8 cellular contexts compared by ENCODE assay signal in genomic region chr20:25858495-25859425, GRCh38.
DNase-seq lines count a peak whose midpoint lies in the region; ATAC-seq and FAIRE-seq lines count a peak whose summit lies in the region.

No MANE protein-coding gene starts in this region.

- DNase-seq in activated CD4-positive, alpha-beta T cell treated with anti-CD3 and anti-CD28 coated beads, Interleukin-2, amount 10 ng/mL, durations not matched to agents 24 days and 14 days = peak; percentile 62
- no peak for DNase-seq in activated CD4-positive, alpha-beta T cell treated with anti-CD3 and anti-CD28 coated beads for 48 hours
- DNase-seq in NCI-H748 treated with DMSO at 0.1 percent for 48 hours (lab: John Stamatoyannopoulos, UW) = peak; percentile 41
- peak; percentile 10 for DNase-seq in inferior parietal cortex (ENCODE audit: extremely low spot score)
- no peak for DNase-seq in stimulated activated naive B cell treated with anti-CD40 and anti-IgM and Interleukin-4, amounts not matched to agents 10 μg/mL and 1 μg/mL and 100 μg/mL, for 72 hours
- DNase-seq in small intestine = no peak
- no peak for DNase-seq in DMS 273 treated with DMSO at 0.1 percent for 48 hours (lab: John Stamatoyannopoulos, UW)
- no peak for DNase-seq in effector memory CD4-positive, alpha-beta T cell

- no peaks in the 10 kb centered on the region for H3K36me3 ChIP-seq in small intestine (ENCODE audit: control insufficient read depth in 2 of 2, insufficient read depth in 2 of 2, low read length in 2 of 2)
- no peaks in the 10 kb centered on the region for H3K36me3 ChIP-seq in effector memory CD4-positive, alpha-beta T cell (ENCODE audit: control insufficient read depth, insufficient read depth, low read length)

- no peak overlapping the region for H3K4me3 ChIP-seq in small intestine (ENCODE audit: low read depth in 1 of 2, low read length in 2 of 2)
- H3K4me3 ChIP-seq in effector memory CD4-positive, alpha-beta T cell (ENCODE audit: insufficient read depth, low read depth, low read length, poor library complexity, severe bottlenecking) = no peak overlapping the region

- intact Hi-C loops in activated CD4-positive, alpha-beta T cell treated with anti-CD3 and anti-CD28 coated beads, Interleukin-2, amount 10 ng/mL, durations not matched to agents 24 days and 14 days (cut with micrococcal nuclease) = no loop called here

- peaks cover 44% of the 10 kb centered on the region for H3K4me1 Mint-ChIP-seq in activated CD4-positive, alpha-beta T cell treated with anti-CD3 and anti-CD28 coated beads, Interleukin-2, amount 10 ng/mL, durations not matched to agents 24 days and 14 days
- H3K4me1 Mint-ChIP-seq in stimulated activated naive B cell treated with anti-CD40 and anti-IgM and Interleukin-4, amounts not matched to agents 10 μg/mL and 1 μg/mL and 100 μg/mL, for 72 hours = peaks cover 35 to 61% of the 10 kb centered on the region in 2 donors

- H3K27me3 ChIP-seq in small intestine (ENCODE audit: control insufficient read depth in 2 of 2, insufficient read depth in 2 of 2, low read length in 2 of 2) = peaks cover 1 to 14% of the 10 kb centered on the region in 2 donors
- peaks cover 37% of the 10 kb centered on the region for H3K27me3 ChIP-seq in effector memory CD4-positive, alpha-beta T cell (replicated peaks; ENCODE audit: control insufficient read depth, insufficient read depth, low read length, poor library complexity, severe bottlenecking)

- ATAC-seq in stimulated activated naive B cell treated with anti-CD40 and anti-IgM and Interleukin-4, amounts not matched to agents 10 μg/mL and 1 μg/mL and 100 μg/mL, for 72 hours (replicated peaks) = peak in 1 of 2 donors; percentile 44

- peaks cover 59% of the 10 kb centered on the region for H3K27me3 Mint-ChIP-seq in activated CD4-positive, alpha-beta T cell treated with anti-CD3 and anti-CD28 coated beads, Interleukin-2, amount 10 ng/mL, durations not matched to agents 24 days and 14 days
- H3K27me3 Mint-ChIP-seq in stimulated activated naive B cell treated with anti-CD40 and anti-IgM and Interleukin-4, amounts not matched to agents 10 μg/mL and 1 μg/mL and 100 μg/mL, for 72 hours = peaks cover 90 to 98% of the 10 kb centered on the region in 2 donors

- H3K27ac Mint-ChIP-seq in activated CD4-positive, alpha-beta T cell treated with anti-CD3 and anti-CD28 coated beads, Interleukin-2, amount 10 ng/mL, durations not matched to agents 24 days and 14 days = peak overlapping the region; percentile 7
- H3K27ac Mint-ChIP-seq in stimulated activated naive B cell treated with anti-CD40 and anti-IgM and Interleukin-4, amounts not matched to agents 10 μg/mL and 1 μg/mL and 100 μg/mL, for 72 hours = no peak overlapping the region

- no peaks in the 10 kb centered on the region for H3K9me3 Mint-ChIP-seq in activated CD4-positive, alpha-beta T cell treated with anti-CD3 and anti-CD28 coated beads, Interleukin-2, amount 10 ng/mL, durations not matched to agents 24 days and 14 days
- H3K9me3 Mint-ChIP-seq in stimulated activated naive B cell treated with anti-CD40 and anti-IgM and Interleukin-4, amounts not matched to agents 10 μg/mL and 1 μg/mL and 100 μg/mL, for 72 hours = peaks cover 5 to 8% of the 10 kb centered on the region in 2 donors

- no peak for FAIRE-seq in small intestine (lab: Jason Lieb, UNC)

- no peaks in the 10 kb centered on the region for H3K9me3 ChIP-seq in small intestine (ENCODE audit: control insufficient read depth, low read depth)
- no peaks in the 10 kb centered on the region for H3K9me3 ChIP-seq in effector memory CD4-positive, alpha-beta T cell (ENCODE audit: control insufficient read depth, low read length)

- peak overlapping the region; percentile 76 for H3K4me3 Mint-ChIP-seq in activated CD4-positive, alpha-beta T cell treated with anti-CD3 and anti-CD28 coated beads, Interleukin-2, amount 10 ng/mL, durations not matched to agents 24 days and 14 days
- peak overlapping the region; percentile 21 to 60 for H3K4me3 Mint-ChIP-seq in stimulated activated naive B cell treated with anti-CD40 and anti-IgM and Interleukin-4, amounts not matched to agents 10 μg/mL and 1 μg/mL and 100 μg/mL, for 72 hours

- H3K4me1 ChIP-seq in small intestine (ENCODE audit: control insufficient read depth in 2 of 2, insufficient read depth in 1 of 2, low read depth in 1 of 2, low read length in 1 of 2) = no peaks in the 10 kb centered on the region
- peaks cover 23% of the 10 kb centered on the region for H3K4me1 ChIP-seq in effector memory CD4-positive, alpha-beta T cell (ENCODE audit: control insufficient read depth, insufficient read depth, low read length, poor library complexity, severe bottlenecking)

- H3K27ac ChIP-seq in small intestine (ENCODE audit: low read depth in 1 of 2, low read length in 1 of 2) = no peak overlapping the region
- H3K27ac ChIP-seq in effector memory CD4-positive, alpha-beta T cell (ENCODE audit: insufficient read depth, low read length, poor library complexity, severe bottlenecking) = no peak overlapping the region

- peaks cover 1% of the 10 kb centered on the region for H3K36me3 Mint-ChIP-seq in activated CD4-positive, alpha-beta T cell treated with anti-CD3 and anti-CD28 coated beads, Interleukin-2, amount 10 ng/mL, durations not matched to agents 24 days and 14 days (ENCODE audit: low read depth)
- H3K36me3 Mint-ChIP-seq in stimulated activated naive B cell treated with anti-CD40 and anti-IgM and Interleukin-4, amounts not matched to agents 10 μg/mL and 1 μg/mL and 100 μg/mL, for 72 hours = peaks cover 0 to 7% of the 10 kb centered on the region in 2 donors

- whole genome bisulfite sequencing in small intestine, 3 donors = 41 to 51% (median 49%) methylated on average over 36 to 37 of the region's 37 CpGs

Comparison
In these comparisons a context has a peak if more than half of its experiments do, and no peak if none do; other contexts are left out.
1. DNase-seq: peak in activated CD4-positive, alpha-beta T cell treated with anti-CD3 and anti-CD28 coated beads, Interleukin-2, amount 10 ng/mL, durations not matched to agents 24 days and 14 days (single experiment), NCI-H748 treated with DMSO at 0.1 percent for 48 hours (single experiment) and inferior parietal cortex (single experiment); none in activated CD4-positive, alpha-beta T cell treated with anti-CD3 and anti-CD28 coated beads for 48 hours (single experiment), stimulated activated naive B cell treated with anti-CD40 and anti-IgM and Interleukin-4, amounts not matched to agents 10 μg/mL and 1 μg/mL and 100 μg/mL, for 72 hours (single experiment), small intestine (single experiment), DMS 273 treated with DMSO at 0.1 percent for 48 hours (single experiment) and effector memory CD4-positive, alpha-beta T cell (0 of 3).